9 cellular contexts compared by ENCODE assay signal in the genomic region with DNA sequence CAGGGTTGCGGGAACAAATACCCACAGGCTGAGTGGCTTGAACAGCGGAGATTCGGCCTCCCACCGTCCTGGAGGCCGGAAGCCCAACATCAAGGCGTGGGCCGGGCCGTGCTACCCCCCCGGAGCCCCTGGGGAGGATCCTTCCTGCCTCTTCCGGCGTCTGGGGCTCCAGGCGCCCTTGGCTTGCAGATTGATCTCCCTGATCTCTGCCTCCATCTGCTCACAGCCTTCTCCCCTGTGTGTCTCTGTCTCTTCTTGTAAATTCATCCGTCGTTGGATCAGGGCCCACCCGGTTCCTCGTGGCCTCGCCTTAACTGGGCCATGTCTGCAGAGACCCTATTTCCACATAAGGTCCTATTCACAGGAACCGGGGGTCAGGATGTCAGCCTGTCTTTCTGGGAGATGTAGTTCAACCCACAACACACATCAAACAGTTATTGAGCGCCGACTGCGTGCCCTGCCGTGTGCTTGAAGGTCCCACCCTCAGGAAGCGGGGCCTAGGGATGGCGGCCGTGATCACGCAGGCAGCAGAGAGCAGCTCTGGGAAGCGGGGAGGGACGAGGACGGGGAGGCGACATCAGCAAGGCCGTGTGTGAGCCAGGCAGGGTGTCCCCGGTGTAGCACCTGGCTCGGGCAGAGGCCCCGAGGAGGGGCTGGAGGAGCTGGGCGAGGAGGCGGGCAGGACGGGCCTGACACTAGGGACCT. TPM values are rescaled to one million over a fixed set of nuclear protein-coding genes. Genes with fewer than 3 reads are reported as not detected.
DNase-seq lines count a peak whose midpoint lies in the region; ATAC-seq and TF ChIP-seq lines count a peak whose summit lies in the region.
"Had no signal": no experiment of that assay in that cellular context is flagged by ENCODE, and none has a peak within 500 bp of the region (broad histone marks: within the 10 kb centered on the region; RNA-seq: fewer than 3 reads in every experiment).

No MANE protein-coding gene starts in this region.

- H3K9me3 ChIP-seq in mucosa of stomach (ENCODE audit: control insufficient read depth, low read length) (no peaks in the 10 kb centered on the region), thoracic aorta (no peaks in the 10 kb centered on the region)

- intact Hi-C loops in Right ventricle myocardium inferior (cut with DNase I) (no loop called here), cardiac septum (cut with DNase I) (no loop called here), posterior cingulate gyrus (cut with DNase I) (no loop called here)

- H3K36me3 ChIP-seq in mucosa of stomach (ENCODE audit: control insufficient read depth, insufficient read depth, low read length): no peaks in the 10 kb centered on the region
- H3K36me3 ChIP-seq in thoracic aorta: no peaks in the 10 kb centered on the region

- H3K4me3 ChIP-seq in choroid plexus epithelial cell (ENCODE audit: low read depth, low read length) (peak overlapping the region; percentile 28), mucosa of stomach (ENCODE audit: low read length) (no peak overlapping the region), thoracic aorta (peak overlapping the region; percentile 32)
- H3K4me3 ChIP-seq: cardiac muscle cell had no signal

- peak overlapping the region; percentile 34 for H3K9ac ChIP-seq in mucosa of stomach (ENCODE audit: low read length)

- H3K4me1 ChIP-seq in mucosa of stomach (ENCODE audit: control insufficient read depth, insufficient read depth, low read length): peaks cover 15% of the 10 kb centered on the region
- H3K4me1 ChIP-seq in thoracic aorta (ENCODE audit: control insufficient read depth in 1 of 2, low read depth in 2 of 2): no peaks in the 10 kb centered on the region

- H3K27me3 ChIP-seq in mucosa of stomach (ENCODE audit: control insufficient read depth, insufficient read depth, low read length) (peaks cover 36% of the 10 kb centered on the region), thoracic aorta (replicated peaks; ENCODE audit: insufficient read depth) (no peaks in the 10 kb centered on the region)
- H3K27me3 ChIP-seq: cardiac muscle cell had no signal

- no peak for DNase-seq in Right ventricle myocardium inferior (ENCODE audit: missing footprints)
- no peak for DNase-seq in cardiac septum (ENCODE audit: low spot score)
- peak; percentile 95 for DNase-seq in choroid plexus epithelial cell (ENCODE audit: low read depth)
- DNase-seq in thoracic aorta (ENCODE audit: low spot score): no peak
- DNase-seq in posterior cingulate gyrus: no peak
- DNase-seq in NCI-H1694 treated with DMSO at 0.1 percent for 48 hours (lab: John Stamatoyannopoulos, UW): no peak

- TF ChIP-seq CTCF in choroid plexus epithelial cell (conservative IDR thresholded peaks at IDR 0.05; ENCODE audit: low read depth, low read length) (no peak), thoracic aorta (IDR thresholded peaks at IDR 0.05) (no peak)

- peak; percentile 59 for ATAC-seq in Right ventricle myocardium inferior
- peak; percentile 12 to 30 for ATAC-seq in activated CD4-positive, CD25-positive, alpha-beta regulatory T cell treated with anti-CD3 and anti-CD28 coated beads, Interleukin-2, amount 50 U/mL, for 24 hours
- ATAC-seq in thoracic aorta (ENCODE audit: insufficient number of reproducible peaks, low FRiP score, low read depth): no peak

- H3K27ac ChIP-seq in thoracic aorta: no peak overlapping the region
- H3K27ac ChIP-seq: cardiac muscle cell had no signal

RNA-seq across cellular contexts. Expression of a gene that starts 21.3 kb away (rescaled TPM):
- total RNA-seq in Right ventricle myocardium inferior (4.5 TPM), cardiac septum (12.0 TPM), thoracic aorta (not detected)

RNA-seq across cellular contexts. Expression of a gene that starts 22.4 kb away (rescaled TPM):
- total RNA-seq in Right ventricle myocardium inferior (51.2 TPM), cardiac septum (37.3 TPM), thoracic aorta (10 to 100 TPM; 23.8 to 30.9 TPM)

RNA-seq across cellular contexts. Expression of a gene that starts 28.7 kb away (rescaled TPM):
- total RNA-seq in Right ventricle myocardium inferior (not detected), cardiac septum (not detected), thoracic aorta (under 1 TPM; 0.27 to 0.56 TPM)
- total RNA-seq: cardiac muscle cell had no signal

RNA-seq across cellular contexts. Expression of a gene that starts 38.6 kb away (rescaled TPM):
- total RNA-seq in Right ventricle myocardium inferior (1,651 TPM), cardiac septum (1,183 TPM), thoracic aorta (100 to 1,000 TPM; 344 to 575 TPM)

RNA-seq across cellular contexts. Expression of a gene that starts 52.1 kb away (rescaled TPM):
- total RNA-seq in Right ventricle myocardium inferior (19.7 TPM), cardiac septum (31.4 TPM), thoracic aorta (10 to 100 TPM; 47.8 to 61.9 TPM)
